ENCODE assay signal across 10 cellular contexts in genomic region chr5:55877655-55878054, GRCh38. TPM values are rescaled to one million over a fixed set of nuclear protein-coding genes. Genes with fewer than 3 reads are reported as not detected.
"Had no signal": no experiment of that assay in that cellular context is flagged by ENCODE, and none has a peak within 500 bp of the region (broad histone marks: within the 10 kb centered on the region; RNA-seq: fewer than 3 reads in every experiment).

No MANE protein-coding gene starts in this region.

- H3K27ac Mint-ChIP-seq: IgD-negative memory B cell had no signal

- H3K4me3 Mint-ChIP-seq: IgD-negative memory B cell had no signal

- H3K4me3 ChIP-seq: K562 had no signal

- ATAC-seq: HepG2, K562 had no signal

- H3K27ac ChIP-seq: HL-60, KMS-11 had no signal

- DNase-seq: IMR-90, KBM-7, KG1 had no signal

- H3K4me1 Mint-ChIP-seq: IgD-negative memory B cell had no signal

- H3K4me2 ChIP-seq: KMS-11 had no signal

- FAIRE-seq: HepG2, HTR-8/SVneo, K562 had no signal

- H3K9ac ChIP-seq: KMS-11 had no signal

RNA-seq across cellular contexts. Expression of gene IL31RA, which starts 26.5 kb away (rescaled TPM):
- total RNA-seq: HepG2, HT-29, K562 had no signal
- polyA plus RNA-seq: HepG2, IgD-negative memory B cell, K562 had no signal
